9 cellular contexts compared by ENCODE assay signal in genomic region chr12:119938049-119938667, GRCh38. TPM values are rescaled to one million over a fixed set of nuclear protein-coding genes. Genes with fewer than 3 reads are reported as not detected.
A peak's percentile ranks its signal among the peaks of the same experiment; 100 is the strongest.
DNase-seq lines count a peak whose midpoint lies in the region; ATAC-seq and TF ChIP-seq lines count a peak whose summit lies in the region.
"Had no signal": no experiment of that assay in that cellular context is flagged by ENCODE, and none has a peak within 500 bp of the region (broad histone marks: within the 10 kb centered on the region; RNA-seq: fewer than 3 reads in every experiment).

No MANE protein-coding gene starts in this region.

- DNase-seq in BJ (ENCODE audit: low read depth) = no peak
- DNase-seq in H7 = peak; percentile 75
- DNase-seq in NOMO-1 treated with DMSO at 0.1 percent for 48 hours (lab: John Stamatoyannopoulos, UW; ENCODE audit: unreplicated experiment) = peak; percentile 32
- peak; percentile 39 for DNase-seq in activated CD8-positive, alpha-beta memory T cell treated with anti-CD3 and anti-CD28 coated beads, Interleukin-2, amount 50 U/mL, for 24 hours (ENCODE audit: extremely low read depth)
- DNase-seq in epithelial cell of esophagus (ENCODE audit: low read depth) = peak; percentile 68
- peak; percentile 65 for DNase-seq in natural killer cell treated with Interleukin-12 subunit alpha and Interleukin-12 subunit beta and Interleukin-15 and Interleukin-18, amount 100 ng/mL, for 72 hours (ENCODE audit: low spot score)
- DNase-seq in stimulated activated naive CD4-positive, alpha-beta T cell (lab: John Stamatoyannopoulos, UW) = peak; percentile 5 to 62 (median 48)

- H3K27me3 Mint-ChIP-seq in natural killer cell treated with Interleukin-12 subunit alpha and Interleukin-12 subunit beta and Interleukin-15 and Interleukin-18, amount 100 ng/mL, for 72 hours = peaks cover 7 to 13% of the 10 kb centered on the region in 2 donors

- ATAC-seq in natural killer cell treated with Interleukin-12 subunit alpha and Interleukin-12 subunit beta and Interleukin-15 and Interleukin-18, amount 100 ng/mL, for 72 hours = no peak
- ATAC-seq in HG03460 (IDR thresholded peaks at IDR 0.05; ENCODE audit: unreplicated experiment) = no peak

- H3K27me3 ChIP-seq in BJ (ENCODE audit: control insufficient read depth, insufficient read depth, low read length) (no peaks in the 10 kb centered on the region), H7 (ENCODE audit: control insufficient read depth, insufficient read depth, low read length) (no peaks in the 10 kb centered on the region)

- H3K4me3 ChIP-seq in BJ (ENCODE audit: low read depth, low read length) (no peak overlapping the region), H7 (ENCODE audit: insufficient read depth, low read depth, low read length) (no peak overlapping the region), epithelial cell of esophagus (ENCODE audit: low read length) (no peak overlapping the region)

- H3K36me3 ChIP-seq in BJ (ENCODE audit: control insufficient read depth, insufficient read depth, low read length) = no peaks in the 10 kb centered on the region
- no peaks in the 10 kb centered on the region for H3K36me3 ChIP-seq in H7 (replicated peaks; ENCODE audit: control insufficient read depth, insufficient read depth, low read length)

- TF ChIP-seq CTCF in BJ (IDR thresholded peaks at IDR 0.05; ENCODE audit: insufficient read depth, low read depth, low read length) (peak; percentile 81), epithelial cell of esophagus (IDR thresholded peaks at IDR 0.05; ENCODE audit: insufficient read depth, low read depth, low read length, missing control alignments) (peak; percentile 88)

- POLR2A ChIA-PET in BJ (lab: Charles Lee) = no interaction called here

- H3K36me3 Mint-ChIP-seq in natural killer cell treated with Interleukin-12 subunit alpha and Interleukin-12 subunit beta and Interleukin-15 and Interleukin-18, amount 100 ng/mL, for 72 hours = no peaks in the 10 kb centered on the region
- H3K36me3 Mint-ChIP-seq: IgD-negative memory B cell had no signal

- no peak overlapping the region for H3K4me3 Mint-ChIP-seq in natural killer cell treated with Interleukin-12 subunit alpha and Interleukin-12 subunit beta and Interleukin-15 and Interleukin-18, amount 100 ng/mL, for 72 hours
- H3K4me3 Mint-ChIP-seq: IgD-negative memory B cell had no signal

- H3K27ac Mint-ChIP-seq in natural killer cell treated with Interleukin-12 subunit alpha and Interleukin-12 subunit beta and Interleukin-15 and Interleukin-18, amount 100 ng/mL, for 72 hours = no peak overlapping the region
- H3K27ac Mint-ChIP-seq: IgD-negative memory B cell had no signal

- CTCF ChIA-PET in BJ (lab: Yijun Ruan, JAX) = interaction anchor here (0.7 kb wide), 1 partner anchor 80 kb away, joined by 3 read pairs; no protein-coding TSS in a partner anchor

- H3K9me3 Mint-ChIP-seq in natural killer cell treated with Interleukin-12 subunit alpha and Interleukin-12 subunit beta and Interleukin-15 and Interleukin-18, amount 100 ng/mL, for 72 hours = no peaks in the 10 kb centered on the region
- H3K9me3 Mint-ChIP-seq: IgD-negative memory B cell had no signal

- H3K4me1 Mint-ChIP-seq in natural killer cell treated with Interleukin-12 subunit alpha and Interleukin-12 subunit beta and Interleukin-15 and Interleukin-18, amount 100 ng/mL, for 72 hours (ENCODE audit: low read depth in 2 of 2) = no peaks in the 10 kb centered on the region

RNA-seq across cellular contexts. Expression of gene BICDL1, which starts 50.9 kb away (rescaled TPM):
- polyA plus RNA-seq in BJ (2011; rRNA removed) = 0.02 TPM in 2 replicates
- not detected in 2 replicates for polyA minus RNA-seq in BJ (2011; rRNA and poly(A)+ RNA removed)
- 12.3 and 15.7 TPM in 2 replicates for total RNA-seq in H7 (2014; rRNA removed; shearing (Covaris generic))
- 1 to 10 TPM; 4.3 to 9.8 TPM for total RNA-seq in natural killer cell treated with Interleukin-12 subunit alpha and Interleukin-12 subunit beta and Interleukin-15 and Interleukin-18, amount 100 ng/mL, for 72 hours
